8 cellular contexts compared by ENCODE assay signal in genomic region chr16:28823719-28824547, GRCh38. TPM values are rescaled to one million over a fixed set of nuclear protein-coding genes. Genes with fewer than 3 reads are reported as not detected.
DNase-seq lines count a peak whose midpoint lies in the region; ATAC-seq and TF ChIP-seq lines count a peak whose summit lies in the region.

No MANE protein-coding gene starts in this region.

- H3K36me3 ChIP-seq in fibroblast of lung (ENCODE audit: control insufficient read depth, insufficient read depth, low read length) = peaks cover 18% of the 10 kb centered on the region

- peaks cover 43% of the 10 kb centered on the region for H3K79me2 ChIP-seq in fibroblast of lung (ENCODE audit: control insufficient read depth, insufficient read depth, low read length)

- H3K4me2 ChIP-seq in fibroblast of lung (ENCODE audit: extremely low read depth, insufficient read depth, low read length) = peak overlapping the region; percentile 85

- H3K4me1 ChIP-seq in fibroblast of lung (ENCODE audit: control insufficient read depth, extremely low read depth, insufficient read depth, low read length) = peaks cover 5% of the 10 kb centered on the region

- POLR2A ChIA-PET in naive thymus-derived CD8-positive, alpha-beta T cell (lab: Charles Lee) = interaction anchor here (0.6 to 6.0 kb wide), 15 partner anchors 14 to 842 kb away, joined by 3 to 99 read pairs (median 7); partner anchors contain the start of genes APOBR, CLN3, LAT and NFATC2IP

- peak overlapping the region; percentile 89 for H3K27ac ChIP-seq in fibroblast of lung (ENCODE audit: insufficient read depth, low read length)

- peak overlapping the region; percentile 94 for H3K4me3 Mint-ChIP-seq in activated T-helper 17 cell treated with anti-CD3 and anti-CD28 coated beads, Interleukin-2, amount 50 U/mL, for 72 hours
- peak overlapping the region; percentile 91 to 100 (median 98) for H3K4me3 Mint-ChIP-seq in naive thymus-derived CD8-positive, alpha-beta T cell
- H3K4me3 Mint-ChIP-seq in stimulated activated memory B cell treated with anti-CD40 and anti-IgM and Interleukin-4, amounts not matched to agents 10 μg/mL and 1 μg/mL and 100 μg/mL, for 72 hours = peak overlapping the region; percentile 99

- H3K27me3 Mint-ChIP-seq in activated T-helper 17 cell treated with anti-CD3 and anti-CD28 coated beads, Interleukin-2, amount 50 U/mL, for 72 hours = no peaks in the 10 kb centered on the region
- peaks cover 0 to 4% (median 0%) of the 10 kb centered on the region in 5 donors for H3K27me3 Mint-ChIP-seq in naive thymus-derived CD8-positive, alpha-beta T cell
- H3K27me3 Mint-ChIP-seq in stimulated activated memory B cell treated with anti-CD40 and anti-IgM and Interleukin-4, amounts not matched to agents 10 μg/mL and 1 μg/mL and 100 μg/mL, for 72 hours = no peaks in the 10 kb centered on the region

- DNase-seq in EL = peak; percentile 98
- peak; percentile 97 for DNase-seq in H4 (ENCODE audit: low spot score)
- peak; percentile 88 for DNase-seq in LNCaP clone FGC (ENCODE audit: low read depth)
- DNase-seq in RPMI7951 (ENCODE audit: low read depth) = peak; percentile 96
- DNase-seq in fibroblast of lung (ENCODE audit: low read depth in 2 of 2) = peak; percentile 98 to 99
- DNase-seq in naive thymus-derived CD8-positive, alpha-beta T cell = peak; percentile 91 to 98 (median 94)

- H3K36me3 Mint-ChIP-seq in activated T-helper 17 cell treated with anti-CD3 and anti-CD28 coated beads, Interleukin-2, amount 50 U/mL, for 72 hours (ENCODE audit: low read depth) = peaks cover 79% of the 10 kb centered on the region
- H3K36me3 Mint-ChIP-seq in naive thymus-derived CD8-positive, alpha-beta T cell = peaks cover 0 to 45% (median 10%) of the 10 kb centered on the region in 3 donors
- peaks cover 29% of the 10 kb centered on the region for H3K36me3 Mint-ChIP-seq in stimulated activated memory B cell treated with anti-CD40 and anti-IgM and Interleukin-4, amounts not matched to agents 10 μg/mL and 1 μg/mL and 100 μg/mL, for 72 hours

- peak overlapping the region; percentile 82 for H2AFZ ChIP-seq in fibroblast of lung (ENCODE audit: low read length)

- H3K4me3 ChIP-seq in LNCaP clone FGC (ENCODE audit: low read depth, low read length) (peak overlapping the region; percentile 91), fibroblast of lung (replicated peaks in 1 of 4; ENCODE audit: control extremely low read depth in 1 of 4, insufficient read depth in 1 of 4, low read depth in 3 of 4, low read length in 4 of 4) (peak overlapping the region; percentile 74 to 100 (median 97))

- peak; percentile 79 for ATAC-seq in activated T-helper 17 cell treated with anti-CD3 and anti-CD28 coated beads, Interleukin-2, amount 50 U/mL, for 72 hours (replicated peaks)
- peak; percentile 64 to 65 for ATAC-seq in naive thymus-derived CD8-positive, alpha-beta T cell
- peak; percentile 87 for ATAC-seq in stimulated activated memory B cell treated with anti-CD40 and anti-IgM and Interleukin-4, amounts not matched to agents 10 μg/mL and 1 μg/mL and 100 μg/mL, for 72 hours

- no peaks in the 10 kb centered on the region for H4K20me1 ChIP-seq in fibroblast of lung (ENCODE audit: control insufficient read depth, extremely low read depth, insufficient read depth, low read length)

- TF ChIP-seq CTCF in LNCaP clone FGC (IDR thresholded peaks at IDR 0.05; ENCODE audit: control insufficient read depth, extremely low read depth, insufficient read depth) = no peak
- TF ChIP-seq CTCF in fibroblast of lung (conservative IDR thresholded peaks at IDR 0.05 in 1 of 2, IDR thresholded peaks at IDR 0.05 in 1 of 2; ENCODE audit: low read depth in 1 of 2, low read length in 2 of 2) = peak in 1 of 2 donors; percentile 1

- H3K9me3 ChIP-seq in fibroblast of lung (ENCODE audit: control insufficient read depth, insufficient read depth, low read depth, low read length) = no peaks in the 10 kb centered on the region

- H3K27me3 ChIP-seq in fibroblast of lung (ENCODE audit: control insufficient read depth, insufficient read depth, low read length) = no peaks in the 10 kb centered on the region

- no peaks in the 10 kb centered on the region for H3K9me3 Mint-ChIP-seq in activated T-helper 17 cell treated with anti-CD3 and anti-CD28 coated beads, Interleukin-2, amount 50 U/mL, for 72 hours
- no peaks in the 10 kb centered on the region for H3K9me3 Mint-ChIP-seq in naive thymus-derived CD8-positive, alpha-beta T cell
- H3K9me3 Mint-ChIP-seq in stimulated activated memory B cell treated with anti-CD40 and anti-IgM and Interleukin-4, amounts not matched to agents 10 μg/mL and 1 μg/mL and 100 μg/mL, for 72 hours = no peaks in the 10 kb centered on the region

- H3K27ac Mint-ChIP-seq in activated T-helper 17 cell treated with anti-CD3 and anti-CD28 coated beads, Interleukin-2, amount 50 U/mL, for 72 hours = peak overlapping the region; percentile 99
- peak overlapping the region; percentile 93 to 100 (median 98) for H3K27ac Mint-ChIP-seq in naive thymus-derived CD8-positive, alpha-beta T cell
- peak overlapping the region; percentile 97 for H3K27ac Mint-ChIP-seq in stimulated activated memory B cell treated with anti-CD40 and anti-IgM and Interleukin-4, amounts not matched to agents 10 μg/mL and 1 μg/mL and 100 μg/mL, for 72 hours

- H3K9ac ChIP-seq in fibroblast of lung (ENCODE audit: insufficient read depth, low read length) = peak overlapping the region; percentile 91

- H3K4me1 Mint-ChIP-seq in activated T-helper 17 cell treated with anti-CD3 and anti-CD28 coated beads, Interleukin-2, amount 50 U/mL, for 72 hours = peaks cover 36% of the 10 kb centered on the region
- H3K4me1 Mint-ChIP-seq in naive thymus-derived CD8-positive, alpha-beta T cell = peaks cover 23 to 57% (median 49%) of the 10 kb centered on the region in 4 donors
- peaks cover 37% of the 10 kb centered on the region for H3K4me1 Mint-ChIP-seq in stimulated activated memory B cell treated with anti-CD40 and anti-IgM and Interleukin-4, amounts not matched to agents 10 μg/mL and 1 μg/mL and 100 μg/mL, for 72 hours

RNA-seq across cellular contexts. Expression of gene ATXN2L, which starts 1.1 kb away (rescaled TPM):
- 27.2 and 31.0 TPM in 2 replicates for total RNA-seq in H4 (2014; rRNA removed; shearing (Covaris generic))
- 17.9 and 29.7 TPM in 2 replicates for total RNA-seq in RPMI7951 (2014; rRNA removed; shearing (Covaris generic))
- total RNA-seq in activated T-helper 17 cell treated with anti-CD3 and anti-CD28 coated beads, Interleukin-2, amount 50 U/mL, for 72 hours = 100 to 1,000 TPM; 246 to 339 TPM
- total RNA-seq in fibroblast of lung = 33.6 and 52.8 TPM in 2 replicates
- 16.4 and 21.5 TPM in 2 replicates for polyA plus RNA-seq in fibroblast of lung
- 47.6 and 70.0 TPM in 2 replicates for polyA plus RNA-seq in fibroblast of lung (2012)
- 66.4 and 79.9 TPM in 2 replicates for polyA minus RNA-seq in fibroblast of lung (ENCODE audit: low replicate concordance)
- 100 to 1,000 TPM; 310 to 339 TPM for total RNA-seq in naive thymus-derived CD8-positive, alpha-beta T cell
- 10 to 100 TPM; 14.2 to 28.4 (median 19.5) TPM for polyA plus RNA-seq in naive thymus-derived CD8-positive, alpha-beta T cell

RNA-seq across cellular contexts. Expression of gene TUFM, which starts 22.2 kb away (rescaled TPM):
- 150 and 159 TPM in 2 replicates for total RNA-seq in H4 (2014; rRNA removed; shearing (Covaris generic))
- 99.1 and 109 TPM in 2 replicates for total RNA-seq in RPMI7951 (2014; rRNA removed; shearing (Covaris generic))
- 100 to 1,000 TPM; 140 to 291 TPM for total RNA-seq in activated T-helper 17 cell treated with anti-CD3 and anti-CD28 coated beads, Interleukin-2, amount 50 U/mL, for 72 hours
- total RNA-seq in fibroblast of lung = 115 and 117 TPM in 2 replicates
- polyA plus RNA-seq in fibroblast of lung = 68.6 and 105 TPM in 2 replicates
- 114 and 188 TPM in 2 replicates for polyA plus RNA-seq in fibroblast of lung (2012)
- polyA minus RNA-seq in fibroblast of lung (ENCODE audit: low replicate concordance) = 120 and 199 TPM in 2 replicates
- total RNA-seq in naive thymus-derived CD8-positive, alpha-beta T cell = 100 to 1,000 TPM; 117 to 120 TPM
- polyA plus RNA-seq in naive thymus-derived CD8-positive, alpha-beta T cell = 100 to 1,000 TPM; 141 to 155 (median 152) TPM

RNA-seq across cellular contexts. Expression of gene SH2B1, which starts 39.7 kb away (rescaled TPM):
- total RNA-seq in H4 (2014; rRNA removed; shearing (Covaris generic)) = 4.6 and 7.5 TPM in 2 replicates
- 8.3 and 11.2 TPM in 2 replicates for total RNA-seq in RPMI7951 (2014; rRNA removed; shearing (Covaris generic))
- 10 to 100 TPM; 45.0 to 46.4 TPM for total RNA-seq in activated T-helper 17 cell treated with anti-CD3 and anti-CD28 coated beads, Interleukin-2, amount 50 U/mL, for 72 hours
- 9.0 and 14.2 TPM in 2 replicates for total RNA-seq in fibroblast of lung
- 10.7 and 11.8 TPM in 2 replicates for polyA plus RNA-seq in fibroblast of lung
- 16.7 and 23.2 TPM in 2 replicates for polyA plus RNA-seq in fibroblast of lung (2012)
- 23.1 and 38.0 TPM in 2 replicates for polyA minus RNA-seq in fibroblast of lung (ENCODE audit: low replicate concordance)
- total RNA-seq in naive thymus-derived CD8-positive, alpha-beta T cell = 100 to 1,000 TPM; 110 to 117 TPM
- 1 to 10 TPM; 1.1 to 2.5 (median 2.2) TPM for polyA plus RNA-seq in naive thymus-derived CD8-positive, alpha-beta T cell

RNA-seq across cellular contexts. Expression of gene ATP2A1, which starts 54.4 kb away (rescaled TPM):
- 0.04 TPM in 1 of 2 replicates, not detected in the other for total RNA-seq in H4 (2014; rRNA removed; shearing (Covaris generic))
- 0.20 TPM in 1 of 2 replicates, not detected in the other for total RNA-seq in RPMI7951 (2014; rRNA removed; shearing (Covaris generic))
- total RNA-seq in activated T-helper 17 cell treated with anti-CD3 and anti-CD28 coated beads, Interleukin-2, amount 50 U/mL, for 72 hours = 1 to 10 TPM; 2.2 to 3.1 TPM
- 0.26 and 0.33 TPM in 2 replicates for total RNA-seq in fibroblast of lung
- 0.15 and 0.22 TPM in 2 replicates for polyA plus RNA-seq in fibroblast of lung
- 0.31 and 0.46 TPM in 2 replicates for polyA plus RNA-seq in fibroblast of lung (2012)
- polyA minus RNA-seq in fibroblast of lung (ENCODE audit: low replicate concordance) = 0.15 TPM in 1 of 2 replicates, not detected in the other
- 1 to 10 TPM in 1 of 2 experiments, under 1 TPM in 1; 0.58 to 1.2 TPM for total RNA-seq in naive thymus-derived CD8-positive, alpha-beta T cell
- not detected for polyA plus RNA-seq in naive thymus-derived CD8-positive, alpha-beta T cell

Comparison
In these comparisons a context has a peak if more than half of its experiments do, and no peak if none do; other contexts are left out.
1. Peak in every context shown above with its lines: DNase-seq, ATAC-seq, H3K4me3 ChIP-seq and H3K27ac ChIP-seq.